15 cellular contexts compared by ENCODE assay signal in genomic region chr15:70569718-70570231, GRCh38.
A peak's percentile ranks its signal among the peaks of the same experiment; 100 is the strongest.
DNase-seq lines count a peak whose midpoint lies in the region; ATAC-seq lines count a peak whose summit lies in the region.
"Had no signal": no experiment of that assay in that cellular context is flagged by ENCODE, and none has a peak within 500 bp of the region (broad histone marks: within the 10 kb centered on the region; RNA-seq: fewer than 3 reads in every experiment).

No MANE protein-coding gene starts in this region.

- H3K4me1 Mint-ChIP-seq in activated T-cell treated with anti-CD3 and anti-CD28 coated beads, Interleukin-2, amount 50 U/mL, for 72 hours (ENCODE audit: low read depth): peaks cover 10% of the 10 kb centered on the region
- H3K4me1 Mint-ChIP-seq: activated B cell treated with CpG ODN at 0.5 μM for 24 hours had no signal

- peaks cover 5 to 6% of the 10 kb centered on the region in 2 donors for H3K36me3 Mint-ChIP-seq in activated T-cell treated with anti-CD3 and anti-CD28 coated beads, Interleukin-2, amount 50 U/mL, for 72 hours (ENCODE audit: insufficient read depth in 2 of 2)

- peak; percentile 40 to 79 for ATAC-seq in activated T-cell treated with anti-CD3 and anti-CD28 coated beads, Interleukin-2, amount 50 U/mL, for 72 hours (replicated peaks in 1 of 2)
- ATAC-seq in left cardiac atrium (peak; percentile 61 to 94), HG02938 (IDR thresholded peaks at IDR 0.05; ENCODE audit: unreplicated experiment) (no peak), GM21717 (IDR thresholded peaks at IDR 0.05; ENCODE audit: unreplicated experiment) (no peak), HG03521 (IDR thresholded peaks at IDR 0.05; ENCODE audit: unreplicated experiment) (no peak)
- ATAC-seq: natural killer cell treated with Interleukin-12 subunit alpha and Interleukin-12 subunit beta and Interleukin-15 and Interleukin-18, amount 100 ng/mL, for 72 hours had no signal

- DNase-seq in NCI-H2171 treated with DMSO at 0.1 percent for 48 hours (lab: John Stamatoyannopoulos, UW) (peak; percentile 61), NCI-H2171 (lab: John Stamatoyannopoulos, UW) (no peak), Daoy (ENCODE audit: low read depth) (peak; percentile 22), left cardiac atrium (no peak)
- DNase-seq in activated T-cell treated with anti-CD3 and anti-CD28 coated beads, Interleukin-2, amount 50 U/mL, for 72 hours: no peak
- DNase-seq: activated B cell treated with CpG ODN at 0.5 μM for 24 hours, activated gamma-delta T cell treated with Interleukin-2 at 50 U/mL for 16 hours, cortex of kidney, gastrocnemius medialis, kidney glomerular epithelial cell, NCI-H526 treated with DMSO at 0.1 percent for 48 hours had no signal

- H3K27ac Mint-ChIP-seq in activated T-cell treated with anti-CD3 and anti-CD28 coated beads, Interleukin-2, amount 50 U/mL, for 72 hours: no peak overlapping the region
- H3K27ac Mint-ChIP-seq: activated B cell treated with CpG ODN at 0.5 μM for 24 hours; natural killer cell treated with Interleukin-12 subunit alpha and Interleukin-12 subunit beta and Interleukin-15 and Interleukin-18, amount 100 ng/mL, for 72 hours had no signal

- intact Hi-C loops in left cardiac atrium (cut with DNase I): loop anchor here in 1 of 2 donors (10.0 kb wide), 1 partner anchor 305 kb away; no protein-coding TSS in a partner anchor

- H3K4me3 Mint-ChIP-seq in activated T-cell treated with anti-CD3 and anti-CD28 coated beads, Interleukin-2, amount 50 U/mL, for 72 hours: no peak overlapping the region
- H3K4me3 Mint-ChIP-seq: activated B cell treated with CpG ODN at 0.5 μM for 24 hours; natural killer cell treated with Interleukin-12 subunit alpha and Interleukin-12 subunit beta and Interleukin-15 and Interleukin-18, amount 100 ng/mL, for 72 hours had no signal

- H3K9me3 Mint-ChIP-seq in activated T-cell treated with anti-CD3 and anti-CD28 coated beads, Interleukin-2, amount 50 U/mL, for 72 hours: peaks cover 6 to 7% of the 10 kb centered on the region in 2 donors
- H3K9me3 Mint-ChIP-seq: natural killer cell treated with Interleukin-12 subunit alpha and Interleukin-12 subunit beta and Interleukin-15 and Interleukin-18, amount 100 ng/mL, for 72 hours had no signal

- no peaks in the 10 kb centered on the region for H3K27me3 Mint-ChIP-seq in activated T-cell treated with anti-CD3 and anti-CD28 coated beads, Interleukin-2, amount 50 U/mL, for 72 hours (ENCODE audit: low read depth)

Comparison
In these comparisons a context has a peak if more than half of its experiments do, and no peak if none do; other contexts are left out.
1. DNase-seq: peak in NCI-H2171 treated with DMSO at 0.1 percent for 48 hours (single experiment) and Daoy (single experiment); none in NCI-H2171 (single experiment), activated T-cell treated with anti-CD3 and anti-CD28 coated beads, Interleukin-2, amount 50 U/mL, for 72 hours (0 of 2) and left cardiac atrium (single experiment).
2. ATAC-seq: peak in activated T-cell treated with anti-CD3 and anti-CD28 coated beads, Interleukin-2, amount 50 U/mL, for 72 hours (2 of 2) and left cardiac atrium (2 of 2); none in HG02938 (single experiment), GM21717 (single experiment) and HG03521 (single experiment).